1 cellular context compared by ENCODE assay signal in the genomic region with DNA sequence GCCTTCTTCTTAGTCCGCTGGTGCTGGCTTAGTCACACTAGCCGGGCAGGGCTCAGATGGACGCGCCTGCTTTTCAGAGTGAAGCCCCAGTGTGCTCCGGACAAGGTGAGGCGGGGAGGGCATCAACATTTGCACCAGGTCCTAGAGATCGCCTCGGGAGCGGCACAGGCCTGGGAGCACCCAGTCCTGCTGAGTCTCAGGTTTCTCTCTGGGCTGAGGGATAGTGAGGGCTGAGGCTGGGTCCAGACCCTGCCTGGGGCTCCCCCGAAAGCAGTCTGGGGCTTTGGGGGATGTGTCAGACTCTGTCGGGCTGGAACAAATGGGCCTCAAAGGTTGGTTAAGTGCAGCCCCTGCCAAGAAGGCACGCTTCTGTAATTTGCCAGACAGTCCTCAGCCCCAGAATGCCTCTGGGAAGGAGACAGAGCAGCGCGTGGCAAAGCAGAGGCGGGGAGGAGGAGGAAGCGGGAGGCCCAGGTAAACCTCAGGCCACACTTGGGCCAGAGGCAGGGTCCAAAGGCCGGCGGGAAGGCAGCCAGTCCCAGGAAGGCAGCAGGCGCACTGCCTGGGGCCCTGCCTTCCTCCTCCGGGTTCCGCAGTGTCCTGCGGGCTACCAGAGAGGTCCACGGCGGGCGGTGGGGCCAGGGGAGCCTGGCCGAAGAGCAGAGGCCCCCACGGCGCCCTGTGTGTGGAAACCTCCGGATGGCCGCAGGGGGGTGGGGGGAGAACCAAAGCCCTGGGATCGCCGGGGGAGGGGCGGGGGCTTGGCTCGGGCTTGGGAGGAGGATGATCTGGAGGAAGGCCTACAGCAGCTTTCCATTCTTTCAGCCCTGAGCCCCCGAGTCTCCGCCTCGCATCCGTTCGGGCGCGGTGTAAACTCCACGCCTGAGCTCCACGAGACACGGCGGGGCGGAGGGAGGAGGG.
TF ChIP-seq lines count a peak whose summit lies in the region.

No MANE protein-coding gene starts in this region.

TF ChIP-seq in K562, 482 proteins besides CTCF, POLR2A, EP300 and RAD21:
- TF ChIP-seq, protein P1, sequence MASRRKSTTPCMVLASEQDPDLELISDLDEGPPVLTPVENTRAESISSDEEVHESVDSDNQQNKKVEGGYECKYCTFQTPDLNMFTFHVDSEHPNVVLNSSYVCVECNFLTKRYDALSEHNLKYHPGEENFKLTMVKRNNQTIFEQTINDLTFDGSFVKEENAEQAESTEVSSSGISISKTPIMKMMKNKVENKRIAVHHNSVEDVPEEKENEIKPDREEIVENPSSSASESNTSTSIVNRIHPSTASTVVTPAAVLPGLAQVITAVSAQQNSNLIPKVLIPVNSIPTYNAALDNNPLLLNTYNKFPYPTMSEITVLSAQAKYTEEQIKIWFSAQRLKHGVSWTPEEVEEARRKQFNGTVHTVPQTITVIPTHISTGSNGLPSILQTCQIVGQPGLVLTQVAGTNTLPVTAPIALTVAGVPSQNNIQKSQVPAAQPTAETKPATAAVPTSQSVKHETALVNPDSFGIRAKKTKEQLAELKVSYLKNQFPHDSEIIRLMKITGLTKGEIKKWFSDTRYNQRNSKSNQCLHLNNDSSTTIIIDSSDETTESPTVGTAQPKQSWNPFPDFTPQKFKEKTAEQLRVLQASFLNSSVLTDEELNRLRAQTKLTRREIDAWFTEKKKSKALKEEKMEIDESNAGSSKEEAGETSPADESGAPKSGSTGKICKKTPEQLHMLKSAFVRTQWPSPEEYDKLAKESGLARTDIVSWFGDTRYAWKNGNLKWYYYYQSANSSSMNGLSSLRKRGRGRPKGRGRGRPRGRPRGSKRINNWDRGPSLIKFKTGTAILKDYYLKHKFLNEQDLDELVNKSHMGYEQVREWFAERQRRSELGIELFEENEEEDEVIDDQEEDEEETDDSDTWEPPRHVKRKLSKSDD (conservative IDR thresholded peaks at IDR 0.05; ENCODE audit: low read length), result 0 out of 2 replicates have a peak, but pooled peaks have one; percentile 2
- TF ChIP-seq ZNF12 (CRISPR knock-in tag; IDR thresholded peaks at IDR 0.05), result no peak
- TF ChIP-seq BRD4 (IDR thresholded peaks at IDR 0.05), result peak; percentile 4; the same call in 1 of the 2 replicates
- TF ChIP-seq, protein P2, sequence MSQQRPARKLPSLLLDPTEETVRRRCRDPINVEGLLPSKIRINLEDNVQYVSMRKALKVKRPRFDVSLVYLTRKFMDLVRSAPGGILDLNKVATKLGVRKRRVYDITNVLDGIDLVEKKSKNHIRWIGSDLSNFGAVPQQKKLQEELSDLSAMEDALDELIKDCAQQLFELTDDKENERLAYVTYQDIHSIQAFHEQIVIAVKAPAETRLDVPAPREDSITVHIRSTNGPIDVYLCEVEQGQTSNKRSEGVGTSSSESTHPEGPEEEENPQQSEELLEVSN (IDR thresholded peaks at IDR 0.05; ENCODE audit: borderline replicate concordance in 1 of 2, extremely low read depth in 1 of 2, insufficient read depth in 1 of 2, insufficient read length in 1 of 2, low read depth in 1 of 2, low read length in 1 of 2, poor library complexity in 1 of 2, severe bottlenecking in 1 of 2), result peak in 1 of 2 experiments; percentile 21
- TF ChIP-seq POLR2G (IDR thresholded peaks at IDR 0.05; ENCODE audit: low read depth, low read length), result peak; percentile 56; the same call in 1 of the 2 replicates
- TF ChIP-seq, protein P3, sequence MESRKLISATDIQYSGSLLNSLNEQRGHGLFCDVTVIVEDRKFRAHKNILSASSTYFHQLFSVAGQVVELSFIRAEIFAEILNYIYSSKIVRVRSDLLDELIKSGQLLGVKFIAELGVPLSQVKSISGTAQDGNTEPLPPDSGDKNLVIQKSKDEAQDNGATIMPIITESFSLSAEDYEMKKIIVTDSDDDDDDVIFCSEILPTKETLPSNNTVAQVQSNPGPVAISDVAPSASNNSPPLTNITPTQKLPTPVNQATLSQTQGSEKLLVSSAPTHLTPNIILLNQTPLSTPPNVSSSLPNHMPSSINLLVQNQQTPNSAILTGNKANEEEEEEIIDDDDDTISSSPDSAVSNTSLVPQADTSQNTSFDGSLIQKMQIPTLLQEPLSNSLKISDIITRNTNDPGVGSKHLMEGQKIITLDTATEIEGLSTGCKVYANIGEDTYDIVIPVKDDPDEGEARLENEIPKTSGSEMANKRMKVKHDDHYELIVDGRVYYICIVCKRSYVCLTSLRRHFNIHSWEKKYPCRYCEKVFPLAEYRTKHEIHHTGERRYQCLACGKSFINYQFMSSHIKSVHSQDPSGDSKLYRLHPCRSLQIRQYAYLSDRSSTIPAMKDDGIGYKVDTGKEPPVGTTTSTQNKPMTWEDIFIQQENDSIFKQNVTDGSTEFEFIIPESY (CRISPR knock-in tag; IDR thresholded peaks at IDR 0.05), result peak; percentile 15; the same call in 1 of the 2 replicates
- no peak for TF ChIP-seq CC2D1A (IDR thresholded peaks at IDR 0.05)
- no peak for TF ChIP-seq CEBPB (tag; IDR thresholded peaks at IDR 0.05)
- TF ChIP-seq RBM22 (IDR thresholded peaks at IDR 0.05; ENCODE audit: low read depth, low read length, poor library complexity, severe bottlenecking), result peak; percentile 4
